1 cellular context compared by ENCODE assay signal in genomic region chr6:149565539-149566371, GRCh38.
TF ChIP-seq lines count a peak whose summit lies in the region.

No MANE protein-coding gene starts in this region.

TF ChIP-seq in K562, 482 proteins besides CTCF, POLR2A, EP300 and RAD21 (continued from another document and continues in another):
- no peak for TF ChIP-seq ARID3A (IDR thresholded peaks at IDR 0.05; ENCODE audit: borderline replicate concordance, low read depth, low read length)
- no peak for TF ChIP-seq ZNF511 (CRISPR knock-in tag; IDR thresholded peaks at IDR 0.05)
- TF ChIP-seq TARDBP (IDR thresholded peaks at IDR 0.05) = no peak
- no peak for TF ChIP-seq CSDE1 (IDR thresholded peaks at IDR 0.05)
- no peak for TF ChIP-seq TAF15 (IDR thresholded peaks at IDR 0.05; ENCODE audit: low read depth, low read length)
- 0 out of 4 replicates have a peak, but pooled peaks of 1 of the 2 experiments have one; percentile 39 for TF ChIP-seq MLLT1 (IDR thresholded peaks at IDR 0.05)
- no peak for TF ChIP-seq TGIF2 (CRISPR knock-in tag; IDR thresholded peaks at IDR 0.05)
- TF ChIP-seq ZBTB17 (CRISPR knock-in tag; IDR thresholded peaks at IDR 0.05) = no peak
- TF ChIP-seq SRSF3 (IDR thresholded peaks at IDR 0.05; ENCODE audit: insufficient read depth, low read length) = no peak
- peak in 1 of 2 experiments; percentile 66 for TF ChIP-seq E2F6 (IDR thresholded peaks at IDR 0.05; ENCODE audit: borderline replicate concordance in 1 of 2, extremely low read depth in 1 of 2, insufficient read depth in 1 of 2, insufficient read length in 1 of 2, low read depth in 1 of 2, low read length in 1 of 2, poor library complexity in 1 of 2, severe bottlenecking in 1 of 2)
- TF ChIP-seq ZBTB2 (IDR thresholded peaks at IDR 0.05) = no peak
- no peak for TF ChIP-seq SMAD1 (IDR thresholded peaks at IDR 0.05; ENCODE audit: low read depth, low read length, partially characterized antibody)
- peak; percentile 66; the same call in 1 of the 2 replicates for TF ChIP-seq GATAD2B (IDR thresholded peaks at IDR 0.05; ENCODE audit: borderline replicate concordance)
- TF ChIP-seq NRF1 (conservative IDR thresholded peaks at IDR 0.05 in 1 of 2, IDR thresholded peaks at IDR 0.05 in 1 of 2) = peak; percentile 94 to 95
- TF ChIP-seq LEF1 (IDR thresholded peaks at IDR 0.05) = peak; percentile 38; the same call in 1 of the 2 replicates
- TF ChIP-seq ZFPM2 (CRISPR knock-in tag; IDR thresholded peaks at IDR 0.05) = no peak
- peak; percentile 64 for TF ChIP-seq JUND (IDR thresholded peaks at IDR 0.05; ENCODE audit: borderline replicate concordance, low read depth, low read length)
- peak; percentile 74; the same call in 2 of the 3 replicates for TF ChIP-seq JUND (tag; IDR thresholded peaks at IDR 0.05; ENCODE audit: borderline replicate concordance, low read depth, low read length)
- TF ChIP-seq ZNF354B (CRISPR knock-in tag; IDR thresholded peaks at IDR 0.05) = no peak
- peak; percentile 49; the same call in 1 of the 2 replicates for TF ChIP-seq CREB1 (IDR thresholded peaks at IDR 0.05)
- TF ChIP-seq CREB1 (CRISPR knock-in tag; IDR thresholded peaks at IDR 0.05) = no peak
- peak in 1 of 2 experiments; percentile 84; a peak in 1 of 4 replicates for TF ChIP-seq RCOR1 (IDR thresholded peaks at IDR 0.05; ENCODE audit: borderline replicate concordance in 1 of 2, low read depth in 2 of 2, low read length in 2 of 2)
- no peak for TF ChIP-seq ELF4 (CRISPR knock-in tag; IDR thresholded peaks at IDR 0.05)
- TF ChIP-seq BRD9 (IDR thresholded peaks at IDR 0.05; ENCODE audit: low read depth, partially characterized antibody) = peak; percentile 52
- TF ChIP-seq NR2C2 (CRISPR knock-in tag; IDR thresholded peaks at IDR 0.05) = no peak
- no peak; the same call in 1 of the 2 replicates for TF ChIP-seq NR2C2 (tag; IDR thresholded peaks at IDR 0.05)
- TF ChIP-seq ZNF512 (tag; IDR thresholded peaks at IDR 0.05) = no peak
- TF ChIP-seq GABPA (tag; conservative IDR thresholded peaks at IDR 0.05; ENCODE audit: low read depth) = no peak; the same call in 1 of the 2 replicates
- no peak for TF ChIP-seq NCOA1 (IDR thresholded peaks at IDR 0.05; ENCODE audit: low read depth)
- TF ChIP-seq ZNF764 (CRISPR knock-in tag; IDR thresholded peaks at IDR 0.05; ENCODE audit: low read depth) = no peak
- no peak for TF ChIP-seq ZNF695 (CRISPR knock-in tag; IDR thresholded peaks at IDR 0.05)
- TF ChIP-seq NFRKB (IDR thresholded peaks at IDR 0.05; ENCODE audit: low read depth) = no peak
- no peak for TF ChIP-seq SUPT5H (IDR thresholded peaks at IDR 0.05)
- no peak for TF ChIP-seq RBFOX2 (IDR thresholded peaks at IDR 0.05; ENCODE audit: low read depth, low read length)
- peak; percentile 60; the same call in 1 of the 2 replicates for TF ChIP-seq ZNF395 (CRISPR knock-in tag; IDR thresholded peaks at IDR 0.05)
- TF ChIP-seq ZNF668 (CRISPR knock-in tag; IDR thresholded peaks at IDR 0.05) = no peak
- peak; percentile 52; the same call in 1 of the 2 replicates for TF ChIP-seq ZNF384 (IDR thresholded peaks at IDR 0.05; ENCODE audit: low read depth, low read length)
- TF ChIP-seq TCF7 (IDR thresholded peaks at IDR 0.05; ENCODE audit: borderline replicate concordance) = no peak
- no peak for TF ChIP-seq ZC3H4 (CRISPR knock-in tag; IDR thresholded peaks at IDR 0.05; ENCODE audit: borderline replicate concordance)
- TF ChIP-seq ATF1 (CRISPR knock-in tag; IDR thresholded peaks at IDR 0.05) = no peak
- peak; percentile 57 for TF ChIP-seq ATF1 (tag; IDR thresholded peaks at IDR 0.05)
- TF ChIP-seq ZNF740 (CRISPR knock-in tag; IDR thresholded peaks at IDR 0.05) = no peak
- TF ChIP-seq ZNF740 (tag; IDR thresholded peaks at IDR 0.05) = no peak
- no peak for TF ChIP-seq KDM5B (IDR thresholded peaks at IDR 0.05; ENCODE audit: insufficient replicate concordance, low read depth, low read length)
- TF ChIP-seq PREB (CRISPR knock-in tag; IDR thresholded peaks at IDR 0.05) = no peak
- TF ChIP-seq CBX8 (IDR thresholded peaks at IDR 0.05; ENCODE audit: borderline replicate concordance, extremely low read depth, low read depth, low read length, poor library complexity, severe bottlenecking) = no peak
- TF ChIP-seq MAZ (CRISPR knock-in tag; conservative IDR thresholded peaks at IDR 0.05 in 1 of 2, IDR thresholded peaks at IDR 0.05 in 1 of 2) = peak in 1 of 2 experiments; percentile 68; a peak in 1 of 4 replicates
- no peak for TF ChIP-seq KAT8 (IDR thresholded peaks at IDR 0.05; ENCODE audit: low read depth)
- no peak for TF ChIP-seq KLF1 (tag; IDR thresholded peaks at IDR 0.05)
- TF ChIP-seq KAT2B (IDR thresholded peaks at IDR 0.05; ENCODE audit: low read depth, low read length) = no peak
- no peak for TF ChIP-seq HDAC8 (tag; IDR thresholded peaks at IDR 0.05)
- no peak for TF ChIP-seq ZNF717 (CRISPR knock-in tag; IDR thresholded peaks at IDR 0.05)
- no peak; the same call in 1 of the 2 replicates for TF ChIP-seq GABPB1 (CRISPR knock-in tag; IDR thresholded peaks at IDR 0.05)
- 0 out of 2 replicates have a peak, but pooled peaks have one; percentile 29 for TF ChIP-seq TEAD4 (IDR thresholded peaks at IDR 0.05; ENCODE audit: low read length)
- no peak for TF ChIP-seq TEAD4 (CRISPR knock-in tag; IDR thresholded peaks at IDR 0.05; ENCODE audit: borderline replicate concordance)
- no peak for TF ChIP-seq BHLHE40 (IDR thresholded peaks at IDR 0.05; ENCODE audit: low read length)
- TF ChIP-seq HDAC3 (IDR thresholded peaks at IDR 0.05; ENCODE audit: borderline replicate concordance, partially characterized antibody) = peak; percentile 62
- TF ChIP-seq ZC3H11A (IDR thresholded peaks at IDR 0.05; ENCODE audit: low read depth, low read length) = no peak
- TF ChIP-seq ASH1L (IDR thresholded peaks at IDR 0.05; ENCODE audit: borderline replicate concordance, low read depth, partially characterized antibody) = no peak
- TF ChIP-seq CTBP1 (IDR thresholded peaks at IDR 0.05; ENCODE audit: borderline replicate concordance) = peak; percentile 93
- no peak for TF ChIP-seq KDM4B (IDR thresholded peaks at IDR 0.05; ENCODE audit: borderline replicate concordance in 2 of 2, low read depth in 1 of 2)
- no peak for TF ChIP-seq ZBTB43 (CRISPR knock-in tag; IDR thresholded peaks at IDR 0.05)
- TF ChIP-seq ZSCAN32 (CRISPR knock-in tag; IDR thresholded peaks at IDR 0.05) = no peak
